In genomic region chr2:217440000-217440399, GRCh38 we compare ENCODE assay signal across 14 cellular contexts.
A peak's percentile ranks its signal among the peaks of the same experiment; 100 is the strongest.
DNase-seq lines count a peak whose midpoint lies in the region; ATAC-seq and TF ChIP-seq lines count a peak whose summit lies in the region.
"Had no signal": no experiment of that assay in that cellular context is flagged by ENCODE, and none has a peak within 500 bp of the region (broad histone marks: within the 10 kb centered on the region; RNA-seq: fewer than 3 reads in every experiment).

No MANE protein-coding gene starts in this region.

- DNase-seq in NK-92 treated with Interleukin-12 subunit alpha and Interleukin-12 subunit beta, amount 100 ng/mL, for 24 hours (lab: John Stamatoyannopoulos, UW): no peak
- no peak for DNase-seq in right lobe of liver
- no peak for DNase-seq in neural progenitor cell (ENCODE audit: low spot score)
- DNase-seq in NCI-H1436 (lab: John Stamatoyannopoulos, UW): no peak
- DNase-seq: CD4-positive, CD25-positive, alpha-beta regulatory T cell; naive B cell; NCI-H1930; stimulated activated CD4-positive, alpha-beta T cell treated with anti-CD3 and anti-CD28 coated beads, Interleukin-1b, Interleukin-23, amount 100 ng/mL, for 48 hours; trophoblast cell had no signal

- H3K9ac ChIP-seq in neural progenitor cell: no peak overlapping the region

- no peaks in the 10 kb centered on the region for H3K79me2 ChIP-seq in neural progenitor cell (ENCODE audit: low read depth)

- no peaks in the 10 kb centered on the region for H3K9me3 Mint-ChIP-seq in neural progenitor cell
- H3K9me3 Mint-ChIP-seq: activated naive CD4-positive, alpha-beta T cell treated with anti-CD3 and anti-CD28 coated beads, Interleukin-2, amount 50 U/mL, for 72 hours had no signal

- H3K36me3 ChIP-seq in muscle layer of duodenum (ENCODE audit: control insufficient read depth in 1 of 2, insufficient read depth in 2 of 2, low read length in 2 of 2) (no peaks in the 10 kb centered on the region), right lobe of liver (no peaks in the 10 kb centered on the region), neural progenitor cell (no peaks in the 10 kb centered on the region)

- ATAC-seq in GM18858 (IDR thresholded peaks at IDR 0.05; ENCODE audit: unreplicated experiment): peak; percentile 72
- peak; percentile 71 for ATAC-seq in GM21529 (IDR thresholded peaks at IDR 0.05; ENCODE audit: unreplicated experiment)
- peak; percentile 65 for ATAC-seq in HG03196 (IDR thresholded peaks at IDR 0.05; ENCODE audit: unreplicated experiment)
- no peak for ATAC-seq in right lobe of liver
- ATAC-seq: activated naive CD4-positive, alpha-beta T cell treated with anti-CD3 and anti-CD28 coated beads, Interleukin-2, amount 50 U/mL, for 72 hours had no signal

- H3K4me3 ChIP-seq in muscle layer of duodenum (ENCODE audit: low read depth in 1 of 2, low read length in 2 of 2) (no peak overlapping the region), right lobe of liver (no peak overlapping the region), neural progenitor cell (no peak overlapping the region)

- no peaks in the 10 kb centered on the region for H3K36me3 Mint-ChIP-seq in neural progenitor cell
- H3K36me3 Mint-ChIP-seq: activated naive CD4-positive, alpha-beta T cell treated with anti-CD3 and anti-CD28 coated beads, Interleukin-2, amount 50 U/mL, for 72 hours; CD4-positive, CD25-positive, alpha-beta regulatory T cell; naive B cell had no signal

- no peaks in the 10 kb centered on the region for H3K27me3 ChIP-seq in muscle layer of duodenum (ENCODE audit: low read depth, low read length)
- no peaks in the 10 kb centered on the region for H3K27me3 ChIP-seq in right lobe of liver
- H3K27me3 ChIP-seq in neural progenitor cell: no peaks in the 10 kb centered on the region

- WGBS in right lobe of liver (ENCODE audit: insufficient coverage, low coverage, low lambda C conversion rate, missing lambda C conversion rate): 75% methylated on average over 1 of the region's 1 CpG

- no peak overlapping the region for H3K4me3 Mint-ChIP-seq in neural progenitor cell
- H3K4me3 Mint-ChIP-seq: CD4-positive, CD25-positive, alpha-beta regulatory T cell; naive B cell had no signal

- intact Hi-C loops in right lobe of liver (cut with DNase I): no loop called here

- no peak overlapping the region for H3K27ac Mint-ChIP-seq in neural progenitor cell
- H3K27ac Mint-ChIP-seq: activated naive CD4-positive, alpha-beta T cell treated with anti-CD3 and anti-CD28 coated beads, Interleukin-2, amount 50 U/mL, for 72 hours; CD4-positive, CD25-positive, alpha-beta regulatory T cell had no signal

- TF ChIP-seq CTCF in right lobe of liver (IDR thresholded peaks at IDR 0.05) (no peak), neural progenitor cell (IDR thresholded peaks at IDR 0.05) (no peak)

- no peaks in the 10 kb centered on the region for H4K20me1 ChIP-seq in neural progenitor cell (ENCODE audit: low read depth)

- H3K27me3 Mint-ChIP-seq in neural progenitor cell (ENCODE audit: insufficient read depth, low read depth): peaks cover 3% of the 10 kb centered on the region
- H3K27me3 Mint-ChIP-seq: CD4-positive, CD25-positive, alpha-beta regulatory T cell had no signal

- H3K27ac ChIP-seq in muscle layer of duodenum (ENCODE audit: low read length) (peak overlapping the region; percentile 17), right lobe of liver (no peak overlapping the region), neural progenitor cell (no peak overlapping the region)

- H3K9me3 ChIP-seq in muscle layer of duodenum (ENCODE audit: control insufficient read depth in 1 of 2, low read length in 2 of 2) (no peaks in the 10 kb centered on the region), right lobe of liver (no peaks in the 10 kb centered on the region), neural progenitor cell (ENCODE audit: low read depth) (no peaks in the 10 kb centered on the region)

- H3K4me1 ChIP-seq in muscle layer of duodenum (ENCODE audit: control insufficient read depth in 1 of 2, insufficient read depth in 2 of 2, low read length in 2 of 2): peaks cover 6 to 26% of the 10 kb centered on the region in 2 donors
- no peaks in the 10 kb centered on the region for H3K4me1 ChIP-seq in right lobe of liver
- peaks cover 6% of the 10 kb centered on the region for H3K4me1 ChIP-seq in neural progenitor cell

- no peak overlapping the region for H2AFZ ChIP-seq in neural progenitor cell (replicated peaks)

- H3K4me1 Mint-ChIP-seq in neural progenitor cell: peaks cover 16% of the 10 kb centered on the region

- no peak for TF ChIP-seq POLR2A in right lobe of liver (IDR thresholded peaks at IDR 0.05)

- H3F3A ChIP-seq in neural progenitor cell (ENCODE audit: low read depth): no peaks in the 10 kb centered on the region

- H3K4me2 ChIP-seq in neural progenitor cell: no peak overlapping the region

Comparison
In these comparisons a context has a peak if more than half of its experiments do, and no peak if none do; other contexts are left out.
1. ATAC-seq: peak in GM18858 (single experiment), GM21529 (single experiment) and HG03196 (single experiment); none in right lobe of liver (0 of 4).